In the genomic region with DNA sequence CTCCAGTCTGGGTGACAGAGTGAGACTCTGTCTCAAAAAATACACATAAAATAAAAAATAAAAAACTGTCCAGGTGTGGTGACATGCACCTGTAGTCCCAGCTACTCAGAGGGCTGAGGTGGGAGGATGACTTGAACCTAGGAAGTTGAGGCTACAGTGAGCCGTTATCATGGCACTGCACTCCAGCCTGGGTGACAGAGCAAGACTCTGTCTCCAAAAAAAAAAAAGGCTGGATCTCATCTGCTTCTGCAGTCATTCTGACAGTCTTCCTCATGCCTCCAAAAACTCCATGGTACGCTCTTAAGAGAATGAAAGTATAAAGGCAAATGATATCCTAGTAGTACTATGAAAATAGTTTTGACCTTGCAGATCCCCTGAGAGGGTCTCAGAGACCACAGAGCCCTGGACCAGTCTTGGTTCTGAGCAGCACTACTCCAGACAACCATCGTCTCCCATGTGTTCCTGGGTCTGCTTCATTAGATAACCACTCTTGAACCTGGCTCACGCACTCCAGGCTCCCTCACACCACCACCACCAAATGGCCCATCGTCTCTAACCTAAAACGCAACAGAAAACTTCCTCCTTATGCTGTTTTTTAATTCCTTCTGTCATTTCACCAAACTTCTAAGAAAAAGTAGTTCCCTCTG, we compare ENCODE assay signal across 22 cellular contexts. TPM values are rescaled to one million over a fixed set of nuclear protein-coding genes. Genes with fewer than 3 reads are reported as not detected.
DNase-seq lines count a peak whose midpoint lies in the region; ATAC-seq, FAIRE-seq and TF ChIP-seq lines count a peak whose summit lies in the region.
"Had no signal": no experiment of that assay in that cellular context is flagged by ENCODE, and none has a peak within 500 bp of the region (broad histone marks: within the 10 kb centered on the region; RNA-seq: fewer than 3 reads in every experiment).

No MANE protein-coding gene starts in this region.

- H3K27ac Mint-ChIP-seq in WTC11 (0 out of 2 replicates have a peak overlapping the region, but pooled peaks have one; percentile 34), endothelial cell (ENCODE audit: unreplicated experiment) (peak overlapping the region; percentile 53)
- H3K27ac Mint-ChIP-seq: CD14-positive monocyte, IgD-negative memory B cell had no signal

- no peak for TF ChIP-seq EP300 in HepG2 (IDR thresholded peaks at IDR 0.05; ENCODE audit: low read depth in 2 of 2, low read length in 2 of 2)
- TF ChIP-seq EP300 in HepG2 (CRISPR knock-in tag; IDR thresholded peaks at IDR 0.05; ENCODE audit: borderline replicate concordance), result no peak

- TF ChIP-seq RAD21 in HepG2 (CRISPR knock-in tag; IDR thresholded peaks at IDR 0.05), result no peak

- DNase-seq in HepG2 (ENCODE audit: low spot score) (no peak), right lobe of liver (no peak), WTC11 (ENCODE audit: low spot score) (no peak), endothelial cell (ENCODE audit: low spot score) (no peak), urothelium cell line (ENCODE audit: low spot score) (no peak), islet precursor cell (no peak), DMS114 treated with DMSO at 0.1 percent for 48 hours (lab: John Stamatoyannopoulos, UW; ENCODE audit: unreplicated experiment) (no peak), AG08396 (ENCODE audit: low spot score) (no peak)
- DNase-seq: CD4-positive, alpha-beta memory T cell; DMS53; DND-41; EL; GM23248; HCEC 1CT had no signal

- no peak overlapping the region for H3K4me3 Mint-ChIP-seq in WTC11
- peak overlapping the region; percentile 53 for H3K4me3 Mint-ChIP-seq in endothelial cell (ENCODE audit: unreplicated experiment)
- H3K4me3 Mint-ChIP-seq: CD14-positive monocyte, IgD-negative memory B cell had no signal

- no peaks in the 10 kb centered on the region for H3K36me3 ChIP-seq in HepG2 (replicated peaks in 1 of 2; ENCODE audit: control insufficient read depth in 1 of 2, insufficient read depth in 2 of 2, low read length in 2 of 2)
- H3K36me3 ChIP-seq in right lobe of liver, result no peaks in the 10 kb centered on the region
- H3K36me3 ChIP-seq: BLaER1 had no signal

- intact Hi-C loops in HepG2 (cut with micrococcal nuclease; ENCODE audit: unreplicated experiment) (no loop called here), right lobe of liver (cut with DNase I) (no loop called here)

- H2AFZ ChIP-seq in HepG2 (ENCODE audit: low read length), result no peak overlapping the region
- H2AFZ ChIP-seq: GM23248 had no signal

- no peaks in the 10 kb centered on the region for H3K4me1 ChIP-seq in HepG2 (ENCODE audit: insufficient read depth, low read length)
- H3K4me1 ChIP-seq in right lobe of liver, result no peaks in the 10 kb centered on the region
- H3K4me1 ChIP-seq: BLaER1 had no signal

- H3K9me3 Mint-ChIP-seq in WTC11 (peaks cover 5% of the 10 kb centered on the region; the same call in 1 of the 2 replicates), endothelial cell (ENCODE audit: unreplicated experiment) (no peaks in the 10 kb centered on the region)

- no peak for ATAC-seq in HepG2
- ATAC-seq in right lobe of liver, result no peak
- no peak for ATAC-seq in WTC11
- ATAC-seq: A549, GM12878 had no signal

- peaks cover 2% of the 10 kb centered on the region for H3K79me2 ChIP-seq in HepG2 (ENCODE audit: insufficient read depth, low read length)

- H3K27ac ChIP-seq in HepG2 (ENCODE audit: extremely low read length, insufficient read depth, low read length) (no peak overlapping the region), right lobe of liver (no peak overlapping the region)
- H3K27ac ChIP-seq: 22Rv1, A549, BLaER1, GM23248 had no signal

- H3K4me1 Mint-ChIP-seq in WTC11 (peaks cover 5% of the 10 kb centered on the region; the same call in 1 of the 2 replicates), endothelial cell (ENCODE audit: unreplicated experiment) (peaks cover 7% of the 10 kb centered on the region)
- H3K4me1 Mint-ChIP-seq: CD14-positive monocyte; CD4-positive, alpha-beta memory T cell; IgD-negative memory B cell had no signal

- TSS peak; percentile 25 for BruUV-seq in HepG2 (replicated peaks; lab: Mats Ljungman, UMichigan)

- in situ Hi-C loops in HepG2 (cut with HindIII; ENCODE audit: extremely low pct_ligation_motif_present, low pct_unique_long_range_greater_than_20kb), result no loop called here

- H3K9ac ChIP-seq in HepG2 (ENCODE audit: insufficient read depth, low read depth, low read length), result no peak overlapping the region
- H3K9ac ChIP-seq: BLaER1, GM23248 had no signal

- H3K27me3 Mint-ChIP-seq in WTC11 (ENCODE audit: low read depth) (no peaks in the 10 kb centered on the region), endothelial cell (ENCODE audit: unreplicated experiment) (no peaks in the 10 kb centered on the region)

- TF ChIP-seq POLR2A in HepG2 (IDR thresholded peaks at IDR 0.05; ENCODE audit: insufficient read depth in 1 of 2, low read depth in 2 of 2, low read length in 2 of 2), result no peak
- no peak for TF ChIP-seq POLR2A in right lobe of liver (IDR thresholded peaks at IDR 0.05)

- no peak for FAIRE-seq in HepG2 (lab: Jason Lieb, UNC)
- peak; percentile 59 for FAIRE-seq in urothelium cell line (lab: Jason Lieb, UNC)
- FAIRE-seq: A549, GM12878, GM18507, HTR-8/SVneo had no signal

- H3K36me3 Mint-ChIP-seq in WTC11 (peaks cover 16% of the 10 kb centered on the region), endothelial cell (ENCODE audit: low read depth, unreplicated experiment) (peaks cover 15% of the 10 kb centered on the region)

- POLR2A ChIA-PET in HepG2 (lab: Yijun Ruan, JAX), result no interaction called here
- POLR2A ChIA-PET in WTC11 (lab: Charles Lee), result no interaction called here

- H3K9me3 ChIP-seq in HepG2 (ENCODE audit: low read length), result no peaks in the 10 kb centered on the region
- H3K9me3 ChIP-seq in right lobe of liver, result no peaks in the 10 kb centered on the region
- H3K9me3 ChIP-seq: A549, BLaER1 had no signal

- 86% methylated on average over 6 of the region's 6 CpGs for WGBS in HepG2 (ENCODE audit: low lambda C conversion rate)
- WGBS in right lobe of liver (ENCODE audit: insufficient coverage, low coverage, low lambda C conversion rate, missing lambda C conversion rate), result 61% methylated on average over 4 of the region's 6 CpGs

- no peaks in the 10 kb centered on the region for H3K27me3 ChIP-seq in HepG2 (ENCODE audit: control insufficient read depth in 1 of 2, insufficient read depth in 2 of 2, low read length in 2 of 2)
- no peaks in the 10 kb centered on the region for H3K27me3 ChIP-seq in right lobe of liver
- H3K27me3 ChIP-seq: BLaER1 had no signal

- no peak overlapping the region for H3K4me3 ChIP-seq in HepG2 (replicated peaks in 1 of 3; ENCODE audit: insufficient read depth in 1 of 3, low read depth in 2 of 3, low read length in 3 of 3)
- no peak overlapping the region for H3K4me3 ChIP-seq in right lobe of liver
- H3K4me3 ChIP-seq: A549, BLaER1, GM12878, GM23248 had no signal

- no peak overlapping the region for H3K4me2 ChIP-seq in HepG2 (ENCODE audit: low read depth, low read length)
- H3K4me2 ChIP-seq: A549, BLaER1 had no signal

- CTCF ChIA-PET in HepG2 (lab: Yijun Ruan, JAX; ENCODE audit: low intra/inter-chr PET ratio, low total read pairs), result no interaction called here
- CTCF ChIA-PET in WTC11 (lab: Charles Lee), result no interaction called here

- H4K20me1 ChIP-seq in HepG2 (ENCODE audit: insufficient read depth, low read length), result no peaks in the 10 kb centered on the region
- H4K20me1 ChIP-seq: BLaER1 had no signal

- TF ChIP-seq CTCF in HepG2 (CRISPR knock-in tag; IDR thresholded peaks at IDR 0.05) (no peak), right lobe of liver (IDR thresholded peaks at IDR 0.05) (no peak), WTC11 (IDR thresholded peaks at IDR 0.05) (no peak), endothelial cell (IDR thresholded peaks at IDR 0.05; ENCODE audit: unreplicated experiment) (no peak)

TF ChIP-seq in HepG2, 621 proteins besides CTCF, POLR2A, EP300 and RAD21 (continues in another document):
- no peak for TF ChIP-seq NFRKB (IDR thresholded peaks at IDR 0.05)
- no peak for TF ChIP-seq ZNF839 (CRISPR knock-in tag; IDR thresholded peaks at IDR 0.05; ENCODE audit: borderline replicate concordance)
- TF ChIP-seq ZNF652 (CRISPR knock-in tag; IDR thresholded peaks at IDR 0.05; ENCODE audit: borderline replicate concordance, low read depth), result no peak
- TF ChIP-seq ZNF557 (CRISPR knock-in tag; IDR thresholded peaks at IDR 0.05), result no peak

TF ChIP-seq in WTC11, 78 proteins besides CTCF, POLR2A, EP300 and RAD21 (continues in another document):
- TF ChIP-seq FOXJ3 (CRISPR knock-in tag; IDR thresholded peaks at IDR 0.05; ENCODE audit: borderline replicate concordance), result no peak
- TF ChIP-seq, protein P1, sequence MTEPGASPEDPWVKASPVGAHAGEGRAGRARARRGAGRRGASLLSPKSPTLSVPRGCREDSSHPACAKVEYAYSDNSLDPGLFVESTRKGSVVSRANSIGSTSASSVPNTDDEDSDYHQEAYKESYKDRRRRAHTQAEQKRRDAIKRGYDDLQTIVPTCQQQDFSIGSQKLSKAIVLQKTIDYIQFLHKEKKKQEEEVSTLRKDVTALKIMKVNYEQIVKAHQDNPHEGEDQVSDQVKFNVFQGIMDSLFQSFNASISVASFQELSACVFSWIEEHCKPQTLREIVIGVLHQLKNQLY (CRISPR knock-in tag; IDR thresholded peaks at IDR 0.05), result no peak

RNA-seq across cellular contexts. Expression of a gene that starts 26.0 kb away (rescaled TPM):
- total RNA-seq in HepG2 (2016; rRNA removed; fragmentation: Illumina TruSeq; extraction: Trizol) (21.3 and 28.1 TPM in 2 replicates), right lobe of liver (10 to 100 TPM in 3 of 6 experiments, 1 to 10 TPM in 3; 2.2 to 19.1 (median 7.9) TPM), WTC11 (2021) (13.5 to 19.3 TPM (median 15.5 TPM) in 3 replicates), endothelial cell (ENCODE audit: unreplicated experiment) (31.3 TPM)
- 6.0 and 6.9 TPM in 2 replicates for total RNA-seq in HepG2 (2016; cell fraction: cytosol; rRNA removed; fragmentation: Illumina TruSeq; extraction: Trizol; ENCODE audit: low read depth)
- total RNA-seq in HepG2 (2016; cell fraction: insoluble cytoplasmic fraction; rRNA removed; fragmentation: Illumina TruSeq; extraction: Trizol), result 22.4 and 29.7 TPM in 2 replicates
- total RNA-seq in HepG2 (2016; cell fraction: membrane; rRNA removed; fragmentation: Illumina TruSeq; extraction: Trizol), result 15.7 and 18.0 TPM in 2 replicates
- 19.0 and 22.0 TPM in 2 replicates for total RNA-seq in HepG2 (2016; cell fraction: nucleus; rRNA removed; fragmentation: Illumina TruSeq; extraction: Trizol)
- 9.9 and 10.1 TPM in 2 replicates for polyA plus RNA-seq in HepG2 (2011; rRNA removed)
- 6.6 and 8.9 TPM in 2 replicates for polyA plus RNA-seq in HepG2 (2011; cell fraction: cytosol; rRNA removed)
- 6.8 and 7.4 TPM in 2 replicates for polyA plus RNA-seq in HepG2 (2011; cell fraction: nucleus; rRNA removed)
- polyA plus RNA-seq in HepG2 (2012), result 8.4 and 12.6 TPM in 2 replicates
- polyA plus RNA-seq in HepG2 (2016; cell fraction: cytosol; fragmentation: Illumina TruSeq; extraction: Trizol; ENCODE audit: low read depth), result 1.8 and 2.3 TPM in 2 replicates
- polyA plus RNA-seq in HepG2 (2016; cell fraction: insoluble cytoplasmic fraction; fragmentation: Illumina TruSeq; extraction: Trizol; ENCODE audit: low read depth), result 19.3 and 20.2 TPM in 2 replicates
- polyA plus RNA-seq in HepG2 (2016; cell fraction: membrane; fragmentation: Illumina TruSeq; extraction: Trizol; ENCODE audit: low read depth), result 6.7 and 7.2 TPM in 2 replicates
- 28.6 and 33.9 TPM in 2 replicates for polyA plus RNA-seq in HepG2 (2016; cell fraction: nucleus; fragmentation: Illumina TruSeq; extraction: Trizol; ENCODE audit: insufficient read depth, low read depth)
- polyA minus RNA-seq in HepG2 (2011; rRNA and poly(A)+ RNA removed; ENCODE audit: low replicate concordance), result 14.8 and 27.8 TPM in 2 replicates
- polyA minus RNA-seq in HepG2 (2011; cell fraction: cytosol; rRNA and poly(A)+ RNA removed), result 13.6 and 18.8 TPM in 2 replicates
- 14.2 and 17.7 TPM in 2 replicates for polyA minus RNA-seq in HepG2 (2011; cell fraction: nucleus; rRNA and poly(A)+ RNA removed)
